ENCODE assay signal across 9 cellular contexts in genomic region chr12:47811070-47811391, GRCh38. TPM values are rescaled to one million over a fixed set of nuclear protein-coding genes. Genes with fewer than 3 reads are reported as not detected.
DNase-seq lines count a peak whose midpoint lies in the region; ATAC-seq and TF ChIP-seq lines count a peak whose summit lies in the region.
"Had no signal": no experiment of that assay in that cellular context is flagged by ENCODE, and none has a peak within 500 bp of the region (broad histone marks: within the 10 kb centered on the region; RNA-seq: fewer than 3 reads in every experiment).

No MANE protein-coding gene starts in this region.

- no peak overlapping the region for H3K56ac ChIP-seq in IMR-90 (ENCODE audit: extremely low read depth, insufficient read depth, low read length)

- H4K8ac ChIP-seq in IMR-90 (ENCODE audit: low read depth in 2 of 2, low read length in 2 of 2): 0 out of 4 replicates have a peak overlapping the region, but pooled peaks of 1 of the 2 experiments have one; percentile 11

- H4K20me1 ChIP-seq in IMR-90 (ENCODE audit: insufficient read depth, low read length): peaks cover 95% of the 10 kb centered on the region

- peak overlapping the region; percentile 62 for H3K4ac ChIP-seq in IMR-90 (ENCODE audit: low read depth, low read length)

- no peaks in the 10 kb centered on the region for H3K27me3 ChIP-seq in IMR-90 (ENCODE audit: control insufficient read depth, insufficient read depth, low read length)
- no peaks in the 10 kb centered on the region for H3K27me3 ChIP-seq in right cardiac atrium (ENCODE audit: control insufficient read depth, insufficient read depth)
- no peaks in the 10 kb centered on the region for H3K27me3 ChIP-seq in spleen (replicated peaks in 1 of 7)

- CTCF ChIA-PET in IMR-90 (lab: Yijun Ruan, JAX): no interaction called here
- CTCF ChIA-PET in activated CD4-positive, alpha-beta memory T cell treated with anti-CD3 and anti-CD28 coated beads, Interleukin-2, amount 10 ng/mL, durations not matched to agents 7 days and 5 days (lab: Charles Lee): interaction anchor here (0.9 to 30.7 kb wide), 5 partner anchors 9 to 152 kb away, joined by 3 to 578 read pairs (median 25); partner anchors contain the start of genes HDAC7 and TMEM106C

- WGBS in IMR-90 (ENCODE audit: extremely low coverage in 2 of 2, insufficient read length in 1 of 2), 2 experiments: no CpG with 5 or more reads among the region's 2 CpGs
- WGBS in right cardiac atrium: 20% methylated on average over 2 of the region's 2 CpGs
- WGBS in spleen, 5 donors: 24 to 41% (median 27%) methylated on average over 2 of the region's 2 CpGs

- dilution Hi-C loops in IMR-90 (cut with HindIII; ENCODE audit: low sequenced_read_pairs, unreplicated experiment): no loop called here

- no peak overlapping the region for H2BK20ac ChIP-seq in IMR-90 (ENCODE audit: low read depth, low read length)

- peaks cover 91% of the 10 kb centered on the region for H3K4me1 Mint-ChIP-seq in activated CD4-positive, alpha-beta memory T cell treated with anti-CD3 and anti-CD28 coated beads, Interleukin-2, amount 10 ng/mL, durations not matched to agents 7 days and 5 days

- TF ChIP-seq CTCF in IMR-90 (conservative IDR thresholded peaks at IDR 0.05; ENCODE audit: low read depth, low read length): no peak
- no peak for TF ChIP-seq CTCF in spleen (IDR thresholded peaks at IDR 0.05 in 8 of 11, conservative IDR thresholded peaks at IDR 0.05 in 3 of 11)

- H3K27ac Mint-ChIP-seq in activated CD4-positive, alpha-beta memory T cell treated with anti-CD3 and anti-CD28 coated beads, Interleukin-2, amount 10 ng/mL, durations not matched to agents 7 days and 5 days: peak overlapping the region; percentile 93

- H3K4me1 ChIP-seq in IMR-90 (ENCODE audit: control insufficient read depth, insufficient read depth, low read length) (peaks cover 65% of the 10 kb centered on the region), right cardiac atrium (ENCODE audit: control insufficient read depth, insufficient read depth, low read length) (peaks cover 56% of the 10 kb centered on the region), spleen (peaks cover 89 to 100% (median 100%) of the 10 kb centered on the region in 6 donors)

- peaks cover 10% of the 10 kb centered on the region; the same call in 1 of the 2 replicates for H3K36me3 ChIP-seq in IMR-90 (ENCODE audit: control insufficient read depth, insufficient read depth, low read length)
- H3K36me3 ChIP-seq in spleen: peaks cover 0 to 14% (median 0%) of the 10 kb centered on the region in 6 donors

- intact Hi-C loops in IMR-90 (cut with micrococcal nuclease) (no loop called here), right cardiac atrium (cut with DNase I) (no loop called here), spleen (cut with DNase I; ENCODE audit: low total_unique reads) (no loop called here)

- H3K18ac ChIP-seq in IMR-90 (ENCODE audit: low read depth, low read length): 0 out of 2 replicates have a peak overlapping the region, but pooled peaks have one; percentile 12

- BruUV-seq in IMR-90 (replicated peaks; lab: Mats Ljungman, UMichigan): no TSS peak

- H4K5ac ChIP-seq in IMR-90 (ENCODE audit: low read depth, low read length): 0 out of 2 replicates have a peak overlapping the region, but pooled peaks have one; percentile 13

- H3K4me3 ChIP-seq in IMR-90 (ENCODE audit: insufficient read depth, low read depth, low read length) (no peak overlapping the region), right cardiac atrium (ENCODE audit: low read length) (no peak overlapping the region), spleen (peak overlapping the region in 1 of 8 donors; percentile 28)

- DNase-seq in IMR-90 (no peak), right cardiac atrium (peak in 1 of 3 donors; percentile 35), spleen (no peak), NCI-H1092 treated with DMSO at 0.1 percent for 48 hours (lab: John Stamatoyannopoulos, UW) (no peak), HK-2 (ENCODE audit: unreplicated experiment) (no peak), NCI-H345 treated with DMSO at 0.1 percent for 48 hours (lab: John Stamatoyannopoulos, UW; ENCODE audit: unreplicated experiment) (no peak), NCI-H748 (lab: John Stamatoyannopoulos, UW; ENCODE audit: unreplicated experiment) (no peak)
- no peak for DNase-seq in activated CD4-positive, alpha-beta memory T cell treated with anti-CD3 and anti-CD28 coated beads, Interleukin-2, amount 10 ng/mL, durations not matched to agents 7 days and 5 days
- DNase-seq: NCI-H187 treated with DMSO at 0.1 percent for 48 hours had no signal

- H3K9me3 ChIP-seq in IMR-90 (ENCODE audit: control insufficient read depth, insufficient read depth, low read length) (no peaks in the 10 kb centered on the region), right cardiac atrium (ENCODE audit: control insufficient read depth, low read length) (no peaks in the 10 kb centered on the region), spleen (no peaks in the 10 kb centered on the region)

- H2BK5ac ChIP-seq in IMR-90 (ENCODE audit: low read depth, low read length, poor library complexity, severe bottlenecking): peak overlapping the region; percentile 95

- no peak overlapping the region for H2AK9ac ChIP-seq in IMR-90 (replicated peaks; ENCODE audit: low read depth, low read length, poor library complexity)

- H3K9ac ChIP-seq in IMR-90 (ENCODE audit: low read depth, low read length): peak overlapping the region; percentile 4; the same call in 1 of the 2 replicates

- no peak for TF ChIP-seq RAD21 in IMR-90 (IDR thresholded peaks at IDR 0.05; ENCODE audit: low read length)

- no peak overlapping the region for H2AFZ ChIP-seq in IMR-90 (replicated peaks; ENCODE audit: low read length, poor library complexity)

- H3K9me1 ChIP-seq in IMR-90 (ENCODE audit: insufficient read depth, low read length): peaks cover 48% of the 10 kb centered on the region

- H2AK5ac ChIP-seq in IMR-90 (ENCODE audit: low read depth, low read length): peak overlapping the region; percentile 74

- H3K27ac ChIP-seq in IMR-90 (ENCODE audit: insufficient read depth, low read length) (peak overlapping the region; percentile 55), right cardiac atrium (ENCODE audit: low read length) (peak overlapping the region; percentile 72), spleen (peak overlapping the region; percentile 82 to 98 (median 96))

- no peak overlapping the region for H3K4me2 ChIP-seq in IMR-90 (ENCODE audit: low read depth, low read length)

- H3K36me3 Mint-ChIP-seq in activated CD4-positive, alpha-beta memory T cell treated with anti-CD3 and anti-CD28 coated beads, Interleukin-2, amount 10 ng/mL, durations not matched to agents 7 days and 5 days (ENCODE audit: low read depth): peaks cover 68% of the 10 kb centered on the region

- peak overlapping the region; percentile 2; the same call in 1 of the 2 replicates for H4K91ac ChIP-seq in IMR-90 (ENCODE audit: insufficient read depth, low read depth, low read length)

- peak overlapping the region; percentile 15; the same call in 1 of the 3 replicates for H2BK15ac ChIP-seq in IMR-90 (ENCODE audit: low read depth, low read length)

- peaks cover 14 to 80% of the 10 kb centered on the region in 2 experiments; a peak in 3 of 4 replicates for H3K79me1 ChIP-seq in IMR-90 (ENCODE audit: low read depth in 1 of 2, low read length in 2 of 2)

- H2BK120ac ChIP-seq in IMR-90 (ENCODE audit: low read depth, low read length): peak overlapping the region; percentile 33; the same call in 1 of the 2 replicates

- POLR2A ChIA-PET in IMR-90 (lab: Charles Lee; ENCODE audit: unreplicated experiment): no interaction called here
- POLR2A ChIA-PET in activated CD4-positive, alpha-beta memory T cell treated with anti-CD3 and anti-CD28 coated beads, Interleukin-2, amount 10 ng/mL, durations not matched to agents 7 days and 5 days (lab: Charles Lee): interaction anchor here (0.9 to 37.8 kb wide), 4 partner anchors 8 to 22 kb away, joined by 4 to 1018 read pairs (median 161); partner anchors contain the start of gene HDAC7

- H3K27me3 Mint-ChIP-seq in activated CD4-positive, alpha-beta memory T cell treated with anti-CD3 and anti-CD28 coated beads, Interleukin-2, amount 10 ng/mL, durations not matched to agents 7 days and 5 days: no peaks in the 10 kb centered on the region

- H3K23ac ChIP-seq in IMR-90 (ENCODE audit: low read depth, low read length): peak overlapping the region; percentile 66; the same call in 1 of the 2 replicates

- no peaks in the 10 kb centered on the region for H3K9me3 Mint-ChIP-seq in activated CD4-positive, alpha-beta memory T cell treated with anti-CD3 and anti-CD28 coated beads, Interleukin-2, amount 10 ng/mL, durations not matched to agents 7 days and 5 days

- ATAC-seq in IMR-90 (ENCODE audit: low read depth) (no peak), right cardiac atrium (no peak)

- peak overlapping the region; percentile 58; the same call in 1 of the 2 replicates for H3K14ac ChIP-seq in IMR-90 (replicated peaks; ENCODE audit: low read depth, low read length)

- in situ Hi-C loops in IMR-90 (cut with MboI; ENCODE audit: low sequenced_read_pairs): no loop called here

- TF ChIP-seq POLR2A in IMR-90 (IDR thresholded peaks at IDR 0.05; ENCODE audit: low read depth, low read length): no peak
- no peak for TF ChIP-seq POLR2A in spleen (IDR thresholded peaks at IDR 0.05)

- peak overlapping the region; percentile 89 for H3K4me3 Mint-ChIP-seq in activated CD4-positive, alpha-beta memory T cell treated with anti-CD3 and anti-CD28 coated beads, Interleukin-2, amount 10 ng/mL, durations not matched to agents 7 days and 5 days

RNA-seq across cellular contexts. Expression of gene HDAC7, which starts 8.7 kb away (rescaled TPM):
- total RNA-seq in IMR-90 (2012; rRNA removed): 10.4 and 10.6 TPM in 2 replicates
- 64.7 and 65.1 TPM in 2 replicates for polyA plus RNA-seq in IMR-90 (2012; rRNA removed)
- 51.5 and 60.5 TPM in 2 replicates for polyA plus RNA-seq in IMR-90 (2012; cell fraction: cytosol; rRNA removed)
- polyA plus RNA-seq in IMR-90 (2012; cell fraction: nucleus; rRNA removed; ENCODE audit: low replicate concordance): 183 and 377 TPM in 2 replicates
- total RNA-seq in activated CD4-positive, alpha-beta memory T cell treated with anti-CD3 and anti-CD28 coated beads, Interleukin-2, amount 10 ng/mL, durations not matched to agents 7 days and 5 days: 100 to 1,000 TPM; 315 to 328 TPM
- total RNA-seq in right cardiac atrium: 10 to 100 TPM; 46.5 to 60.1 (median 51.1) TPM
- polyA plus RNA-seq in right cardiac atrium: 38.0 TPM
- total RNA-seq in spleen: 100 to 1,000 TPM in 5 of 7 donors, 10 to 100 TPM in 2; 74.9 to 158 (median 132) TPM
- polyA plus RNA-seq in spleen: 10 to 100 TPM; 39.6 to 76.7 (median 52.2) TPM

RNA-seq across cellular contexts. Expression of gene SLC48A1, which starts 38.0 kb away (rescaled TPM):
- 4.4 and 4.8 TPM in 2 replicates for total RNA-seq in IMR-90 (2012; rRNA removed)
- 5.9 and 6.0 TPM in 2 replicates for polyA plus RNA-seq in IMR-90 (2012; rRNA removed)
- polyA plus RNA-seq in IMR-90 (2012; cell fraction: cytosol; rRNA removed): 4.1 and 10.3 TPM in 2 replicates
- polyA plus RNA-seq in IMR-90 (2012; cell fraction: nucleus; rRNA removed; ENCODE audit: low replicate concordance): 10.0 and 10.3 TPM in 2 replicates
- total RNA-seq in activated CD4-positive, alpha-beta memory T cell treated with anti-CD3 and anti-CD28 coated beads, Interleukin-2, amount 10 ng/mL, durations not matched to agents 7 days and 5 days: 10 to 100 TPM; 19.4 to 22.6 TPM
- total RNA-seq in right cardiac atrium: 10 to 100 TPM; 26.5 to 30.1 (median 27.6) TPM
- polyA plus RNA-seq in right cardiac atrium: 22.0 TPM
- 10 to 100 TPM; 20.2 to 66.4 (median 42.3) TPM for total RNA-seq in spleen
- 10 to 100 TPM in 1 of 3 donors, 1 to 10 TPM in 2; 8.4 to 24.1 (median 9.5) TPM for polyA plus RNA-seq in spleen

RNA-seq across cellular contexts. Expression of gene RAPGEF3, which starts 52.4 kb away (rescaled TPM):
- total RNA-seq in IMR-90 (2012; rRNA removed) (0.83 and 1.3 TPM in 2 replicates), right cardiac atrium (10 to 100 TPM; 14.1 to 28.7 (median 23.3) TPM), spleen (10 to 100 TPM; 50.6 to 84.3 (median 57.8) TPM)
- polyA plus RNA-seq in IMR-90 (2012; rRNA removed) (2.0 and 2.9 TPM in 2 replicates), right cardiac atrium (44.9 TPM), spleen (100 to 1,000 TPM in 1 of 3 donors, 10 to 100 TPM in 2; 21.4 to 116 (median 64.3) TPM)
- 1.7 TPM in 2 replicates for polyA plus RNA-seq in IMR-90 (2012; cell fraction: cytosol; rRNA removed)
- 11.2 and 11.8 TPM in 2 replicates for polyA plus RNA-seq in IMR-90 (2012; cell fraction: nucleus; rRNA removed; ENCODE audit: low replicate concordance)
- total RNA-seq in activated CD4-positive, alpha-beta memory T cell treated with anti-CD3 and anti-CD28 coated beads, Interleukin-2, amount 10 ng/mL, durations not matched to agents 7 days and 5 days: 1 to 10 TPM; 1.4 to 1.6 TPM
